Comparison of ENCODE assay signal across 7 cellular contexts in genomic region chr6:36094786-36095496, GRCh38. TPM values are rescaled to one million over a fixed set of nuclear protein-coding genes. Genes with fewer than 3 reads are reported as not detected.
DNase-seq lines count a peak whose midpoint lies in the region; ATAC-seq and TF ChIP-seq lines count a peak whose summit lies in the region.

No MANE protein-coding gene starts in this region.

- peaks cover 14% of the 10 kb centered on the region for H3K36me3 ChIP-seq in IMR-90 (ENCODE audit: control insufficient read depth, insufficient read depth, low read length)
- H3K36me3 ChIP-seq in PC-9 (ENCODE audit: low read depth): peaks cover 13% of the 10 kb centered on the region

- H2BK20ac ChIP-seq in IMR-90 (ENCODE audit: low read depth, low read length): no peak overlapping the region

- CTCF ChIA-PET in IMR-90 (lab: Yijun Ruan, JAX) (interaction anchor here (0.6 to 2.6 kb wide), 13 partner anchors 9 to 268 kb away, joined by 3 to 28 read pairs (median 4); partner anchors contain the start of gene MAPK14), PC-9 (lab: Charles Lee) (interaction anchor here (1.0 to 1.6 kb wide), 2 partner anchors 26 to 67 kb away, joined by 4 to 7 read pairs; partner anchors contain the start of gene MAPK14)

- peaks cover 2% of the 10 kb centered on the region; the same call in 1 of the 2 replicates for H3K4me1 ChIP-seq in IMR-90 (ENCODE audit: control insufficient read depth, insufficient read depth, low read length)
- no peaks in the 10 kb centered on the region; the same call in 1 of the 2 replicates for H3K4me1 ChIP-seq in PC-9 (replicated peaks; ENCODE audit: insufficient read depth)

- no peaks in the 10 kb centered on the region for H3K9me2 ChIP-seq in PC-9 (ENCODE audit: insufficient read depth)

- peak overlapping the region; percentile 31 for H2BK5ac ChIP-seq in IMR-90 (ENCODE audit: low read depth, low read length, poor library complexity, severe bottlenecking)

- POLR2A ChIA-PET in IMR-90 (lab: Charles Lee; ENCODE audit: unreplicated experiment) (interaction anchor here (0.6 kb wide), 1 partner anchor 65 kb away, joined by 5 read pairs; no protein-coding TSS in a partner anchor), PC-9 (lab: Charles Lee; ENCODE audit: unreplicated experiment) (interaction anchor here (0.6 kb wide), 2 partner anchors 77 to 777 kb away, joined by 4 to 6 read pairs; no protein-coding TSS in a partner anchor)
- POLR2A ChIA-PET in naive thymus-derived CD8-positive, alpha-beta T cell (lab: Charles Lee): interaction anchor here (0.7 to 5.6 kb wide), 11 partner anchors 9 to 406 kb away, joined by 3 to 71 read pairs (median 3); partner anchors contain the start of genes FKBP5 and MAPK14

- no peaks in the 10 kb centered on the region for H3K36me3 Mint-ChIP-seq in activated T-cell treated with anti-CD3 and anti-CD28 coated beads, Interleukin-2, amount 50 U/mL, for 72 hours (ENCODE audit: insufficient read depth in 2 of 2)
- peaks cover 0 to 42% (median 0%) of the 10 kb centered on the region in 3 donors for H3K36me3 Mint-ChIP-seq in naive thymus-derived CD8-positive, alpha-beta T cell

- H4K20me1 ChIP-seq in IMR-90 (ENCODE audit: insufficient read depth, low read length): 0 out of 2 replicates have a peak, but pooled peaks cover 7% of the 10 kb centered on the region
- H4K20me1 ChIP-seq in PC-9 (ENCODE audit: insufficient read depth): no peaks in the 10 kb centered on the region

- TF ChIP-seq CTCF in GM12875 (IDR thresholded peaks at IDR 0.05; ENCODE audit: borderline replicate concordance, insufficient read depth, low read depth, low read length) (peak; percentile 87), IMR-90 (conservative IDR thresholded peaks at IDR 0.05; ENCODE audit: low read depth, low read length) (peak; percentile 95), PC-9 (conservative IDR thresholded peaks at IDR 0.05) (peak; percentile 97)

- no peak overlapping the region for H4K5ac ChIP-seq in IMR-90 (ENCODE audit: low read depth, low read length)

- no peaks in the 10 kb centered on the region for H3K79me2 ChIP-seq in PC-9 (ENCODE audit: low read depth)

- in situ Hi-C loops in IMR-90 (cut with MboI; ENCODE audit: low sequenced_read_pairs): loop anchor here (5.0 kb wide), 1 partner anchor 68 kb away; the partner anchor contains the start of gene MAPK14

- no peak overlapping the region for H4K91ac ChIP-seq in IMR-90 (ENCODE audit: insufficient read depth, low read depth, low read length)

- peak overlapping the region; percentile 7 for H3K27ac Mint-ChIP-seq in activated T-cell treated with anti-CD3 and anti-CD28 coated beads, Interleukin-2, amount 50 U/mL, for 72 hours
- peak overlapping the region; percentile 63 to 92 (median 78) for H3K27ac Mint-ChIP-seq in naive thymus-derived CD8-positive, alpha-beta T cell

- H3K27ac ChIP-seq in IMR-90 (ENCODE audit: insufficient read depth, low read length): no peak overlapping the region
- H3K27ac ChIP-seq in PC-9: peak overlapping the region; percentile 35

- H3K18ac ChIP-seq in IMR-90 (ENCODE audit: low read depth, low read length): no peak overlapping the region

- no peak overlapping the region for H3K14ac ChIP-seq in IMR-90 (replicated peaks; ENCODE audit: low read depth, low read length)

- H3K4me3 Mint-ChIP-seq in activated T-cell treated with anti-CD3 and anti-CD28 coated beads, Interleukin-2, amount 50 U/mL, for 72 hours: no peak overlapping the region
- H3K4me3 Mint-ChIP-seq in naive thymus-derived CD8-positive, alpha-beta T cell: no peak overlapping the region

- peak; percentile 51; the same call in 1 of the 2 replicates for TF ChIP-seq POLR2A in IMR-90 (IDR thresholded peaks at IDR 0.05; ENCODE audit: low read depth, low read length)

- H3K4me2 ChIP-seq in IMR-90 (ENCODE audit: low read depth, low read length) (peak overlapping the region; percentile 25; the same call in 1 of the 2 replicates), PC-9 (no peak overlapping the region)

- H2AFZ ChIP-seq in IMR-90 (replicated peaks; ENCODE audit: low read length, poor library complexity): no peak overlapping the region
- no peak overlapping the region for H2AFZ ChIP-seq in PC-9

- H3K79me1 ChIP-seq in IMR-90 (ENCODE audit: low read depth in 1 of 2, low read length in 2 of 2): peaks cover 14 to 24% of the 10 kb centered on the region in 2 experiments; a peak in 3 of 4 replicates

- H3K23ac ChIP-seq in IMR-90 (ENCODE audit: low read depth, low read length): no peak overlapping the region

- intact Hi-C loops in IMR-90 (cut with micrococcal nuclease): loop anchor here (1.0 to 10.0 kb wide), 7 partner anchors 68 to 573 kb away; partner anchors contain the start of genes ARMC12 and MAPK14
- intact Hi-C loops in PC-9 (cut with micrococcal nuclease; ENCODE audit: unreplicated experiment): loop anchor here (1.0 to 10.0 kb wide), 6 partner anchors 68 to 800 kb away; partner anchors contain the start of genes ARMC12, DEF6 and MAPK14

- no peak overlapping the region for H3K56ac ChIP-seq in IMR-90 (ENCODE audit: extremely low read depth, insufficient read depth, low read length)

- H4K8ac ChIP-seq in IMR-90 (ENCODE audit: low read depth in 2 of 2, low read length in 2 of 2): no peak overlapping the region

- H2BK120ac ChIP-seq in IMR-90 (ENCODE audit: low read depth, low read length): no peak overlapping the region

- H2AK5ac ChIP-seq in IMR-90 (ENCODE audit: low read depth, low read length): no peak overlapping the region

- DNase-seq in IMR-90 (peak; percentile 71), PC-9 (peak; percentile 66), fibroblast of gingiva (ENCODE audit: low read depth) (peak; percentile 61)
- peak; percentile 80 to 85 for DNase-seq in activated T-cell treated with anti-CD3 and anti-CD28 coated beads, Interleukin-2, amount 50 U/mL, for 72 hours
- DNase-seq in naive thymus-derived CD8-positive, alpha-beta T cell: peak; percentile 61 to 86 (median 78)
- DNase-seq in stimulated activated CD8-positive, alpha-beta memory T cell treated with anti-CD3 and anti-CD28 coated beads, Interleukin-7, amount 100 ng/mL, for 48 hours (ENCODE audit: extremely low read depth in 1 of 2, low read depth in 1 of 2): peak; percentile 42 to 52

- no peaks in the 10 kb centered on the region for H3K27me3 Mint-ChIP-seq in activated T-cell treated with anti-CD3 and anti-CD28 coated beads, Interleukin-2, amount 50 U/mL, for 72 hours (ENCODE audit: low read depth)
- H3K27me3 Mint-ChIP-seq in naive thymus-derived CD8-positive, alpha-beta T cell: no peaks in the 10 kb centered on the region

- ATAC-seq in IMR-90 (ENCODE audit: low read depth): peak; percentile 96
- peak; percentile 93 to 94 for ATAC-seq in activated T-cell treated with anti-CD3 and anti-CD28 coated beads, Interleukin-2, amount 50 U/mL, for 72 hours (replicated peaks in 1 of 2)
- peak; percentile 68 to 82 for ATAC-seq in naive thymus-derived CD8-positive, alpha-beta T cell

- H2BK15ac ChIP-seq in IMR-90 (ENCODE audit: low read depth, low read length): no peak overlapping the region

- no peak overlapping the region for H2AK9ac ChIP-seq in IMR-90 (replicated peaks; ENCODE audit: low read depth, low read length, poor library complexity)

- peak; percentile 94 for TF ChIP-seq RAD21 in IMR-90 (IDR thresholded peaks at IDR 0.05; ENCODE audit: low read length)

- H3F3A ChIP-seq in PC-9 (ENCODE audit: insufficient read depth, low read depth): peaks cover 19% of the 10 kb centered on the region

- 3% methylated on average over 5 of the region's 8 CpGs; no CpG with 5 or more reads in 1 of the 2 experiments for WGBS in IMR-90 (ENCODE audit: extremely low coverage in 2 of 2, insufficient read length in 1 of 2), 2 experiments

- H3K4me3 ChIP-seq in GM12875 (ENCODE audit: low read depth, low read length): no peak overlapping the region
- H3K4me3 ChIP-seq in IMR-90 (ENCODE audit: insufficient read depth, low read depth, low read length): no peak overlapping the region
- no peak overlapping the region for H3K4me3 ChIP-seq in PC-9

- no peaks in the 10 kb centered on the region for H3K27me3 ChIP-seq in IMR-90 (ENCODE audit: control insufficient read depth, insufficient read depth, low read length)
- H3K27me3 ChIP-seq in PC-9 (ENCODE audit: insufficient read depth, low read depth): no peaks in the 10 kb centered on the region

- no peaks in the 10 kb centered on the region for H3K9me3 ChIP-seq in IMR-90 (ENCODE audit: control insufficient read depth, insufficient read depth, low read length)
- no peaks in the 10 kb centered on the region for H3K9me3 ChIP-seq in PC-9 (ENCODE audit: insufficient read depth, low read depth)

- H3K4ac ChIP-seq in IMR-90 (ENCODE audit: low read depth, low read length): no peak overlapping the region

- BruUV-seq in IMR-90 (replicated peaks; lab: Mats Ljungman, UMichigan) (no TSS peak), PC-9 (replicated peaks; lab: Mats Ljungman, UMichigan) (no TSS peak)

- H3K9me3 Mint-ChIP-seq in activated T-cell treated with anti-CD3 and anti-CD28 coated beads, Interleukin-2, amount 50 U/mL, for 72 hours: no peaks in the 10 kb centered on the region
- H3K9me3 Mint-ChIP-seq in naive thymus-derived CD8-positive, alpha-beta T cell: no peaks in the 10 kb centered on the region

- dilution Hi-C loops in IMR-90 (cut with HindIII; ENCODE audit: low sequenced_read_pairs, unreplicated experiment): no loop called here

- no peaks in the 10 kb centered on the region; the same call in 1 of the 2 replicates for H3K9me1 ChIP-seq in IMR-90 (ENCODE audit: insufficient read depth, low read length)

- no peak overlapping the region for H3K9ac ChIP-seq in IMR-90 (ENCODE audit: low read depth, low read length)

- H3K4me1 Mint-ChIP-seq in activated T-cell treated with anti-CD3 and anti-CD28 coated beads, Interleukin-2, amount 50 U/mL, for 72 hours (ENCODE audit: low read depth): peaks cover 34% of the 10 kb centered on the region
- peaks cover 11 to 40% (median 30%) of the 10 kb centered on the region in 4 donors for H3K4me1 Mint-ChIP-seq in naive thymus-derived CD8-positive, alpha-beta T cell

TF ChIP-seq in IMR-90, 13 proteins besides CTCF, POLR2A, EP300 and RAD21 (continues in another document):
- TF ChIP-seq NFE2L2 (IDR thresholded peaks at IDR 0.05; ENCODE audit: low read depth, low read length) (no peak), CHD1 (IDR thresholded peaks at IDR 0.05; ENCODE audit: low read depth, low read length) (no peak), RCOR1 (IDR thresholded peaks at IDR 0.05; ENCODE audit: insufficient replicate concordance, low read length) (no peak), MAFK (IDR thresholded peaks at IDR 0.05; ENCODE audit: low read depth, low read length) (no peak), MXI1 (IDR thresholded peaks at IDR 0.05; ENCODE audit: borderline replicate concordance, low read depth, low read length) (0 out of 2 replicates have a peak, but pooled peaks have one; percentile 26), SMC3 (IDR thresholded peaks at IDR 0.05; ENCODE audit: low read depth, low read length) (peak; percentile 91)

RNA-seq across cellular contexts. Expression of gene MAPK13, which starts 35.4 kb away (rescaled TPM):
- total RNA-seq in IMR-90 (2012; rRNA removed) (1.9 and 2.0 TPM in 2 replicates), PC-9 (2021) (141 and 146 TPM in 2 replicates)
- 2.8 and 2.9 TPM in 2 replicates for polyA plus RNA-seq in IMR-90 (2012; rRNA removed)
- 2.3 and 2.8 TPM in 2 replicates for polyA plus RNA-seq in IMR-90 (2012; cell fraction: cytosol; rRNA removed)
- polyA plus RNA-seq in IMR-90 (2012; cell fraction: nucleus; rRNA removed; ENCODE audit: low replicate concordance): 19.2 and 25.7 TPM in 2 replicates
- total RNA-seq in activated T-cell treated with anti-CD3 and anti-CD28 coated beads, Interleukin-2, amount 50 U/mL, for 72 hours: 10 to 100 TPM; 50.7 to 68.2 TPM
- 10 to 100 TPM; 38.7 to 41.8 TPM for total RNA-seq in naive thymus-derived CD8-positive, alpha-beta T cell
- polyA plus RNA-seq in naive thymus-derived CD8-positive, alpha-beta T cell: 10 to 100 TPM; 35.2 to 37.1 (median 35.7) TPM

Comparison
In these comparisons a context has a peak if more than half of its experiments do, and no peak if none do; other contexts are left out.
1. RNA of gene MAPK13, which starts 35.4 kb away (total RNA-seq): 141 to 146 TPM in PC-9, 50.7 to 68.2 TPM in activated T-cell treated with anti-CD3 and anti-CD28 coated beads, Interleukin-2, amount 50 U/mL, for 72 hours and 38.7 to 41.8 TPM in naive thymus-derived CD8-positive, alpha-beta T cell; 1.9 to 2.0 TPM in IMR-90; every median in the first group is over 10 times any median in the second.
2. Peak in every context shown above with its lines, with median percentiles within 50 percentile points of each other: CTCF ChIP-seq, ATAC-seq and DNase-seq.